In genomic region chr5:61837788-61838187, GRCh38 we compare ENCODE assay signal across 27 cellular contexts.
"Had no signal": no experiment of that assay in that cellular context is flagged by ENCODE, and none has a peak within 500 bp of the region (broad histone marks: within the 10 kb centered on the region; RNA-seq: fewer than 3 reads in every experiment).

No MANE protein-coding gene starts in this region.

- H3K27ac ChIP-seq: breast epithelium, KMS-11, Peyer's patch had no signal

- DNase-seq: activated CD4-positive, alpha-beta T cell treated with anti-CD3 and anti-CD28 coated beads for 48 hours; activated CD4-positive, alpha-beta T cell treated with anti-CD3 and anti-CD28 coated beads, Interleukin-2, amount 50 U/mL, for 4 hours; activated CD4-positive, CD25-positive, alpha-beta regulatory T cell treated with anti-CD3 and anti-CD28 coated beads, Interleukin-2, amount 50 U/mL, for 72 hours; activated CD8-positive, alpha-beta memory T cell treated with anti-CD3 and anti-CD28 coated beads, Interleukin-2, amount 50 U/mL, for 48 hours; activated CD8-positive, alpha-beta T cell treated with anti-CD3 and anti-CD28 coated beads, Interleukin-2, amount 10 ng/mL, durations not matched to agents 7 days and 5 days; activated naive CD4-positive, alpha-beta T cell; activated T-cell treated with anti-CD3 and anti-CD28 coated beads, Interleukin-2, amount 50 U/mL, for 1 hour; aorta; central memory CD4-positive, alpha-beta T cell; MG63; NCI-H1105; NCI-H1436; NCI-H1694 treated with DMSO at 0.1 percent for 48 hours; NCI-H2029 treated with DMSO at 0.1 percent for 48 hours; NCI-H2171; NCI-H2227 treated with DMSO at 0.1 percent for 48 hours; NCI-H446 treated with DMSO at 0.1 percent for 48 hours; NCI-H524 treated with DMSO at 0.1 percent for 48 hours; NCI-H82; OCI-M1; Peyer's patch; SHP77 treated with DMSO at 0.1 percent for 48 hours; T-helper 17 cell; T-helper 9 cell had no signal

- ATAC-seq: activated CD8-positive, alpha-beta T cell treated with anti-CD3 and anti-CD28 coated beads, Interleukin-2, amount 10 ng/mL, durations not matched to agents 7 days and 5 days; T-helper 17 cell; WTC11 had no signal

- H3K4me3 ChIP-seq: breast epithelium, MG63, Peyer's patch had no signal
